ENCODE assay signal across 17 cellular contexts in the genomic region with DNA sequence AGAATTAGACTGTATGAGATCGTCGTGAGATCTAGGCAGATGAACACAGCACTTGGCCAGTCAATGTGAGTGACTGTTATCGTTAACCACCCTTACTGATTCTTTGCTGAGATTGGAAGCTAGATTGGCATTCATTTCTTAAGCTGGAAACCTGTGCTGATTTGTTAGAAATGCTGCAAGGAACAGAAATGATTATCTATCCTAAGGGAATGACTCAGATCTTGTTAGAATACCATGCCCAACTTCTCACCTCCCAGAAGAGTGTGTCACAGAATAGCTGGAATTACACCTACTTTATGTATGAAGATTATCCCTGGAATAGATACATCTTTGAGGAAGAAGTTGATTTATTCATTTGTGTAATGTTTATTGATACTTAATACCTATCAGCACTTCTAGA.
"Had no signal": no experiment of that assay in that cellular context is flagged by ENCODE, and none has a peak within 500 bp of the region (broad histone marks: within the 10 kb centered on the region; RNA-seq: fewer than 3 reads in every experiment).

No MANE protein-coding gene starts in this region.

- H3K9me3 ChIP-seq: left lung, pancreas, sigmoid colon, thoracic aorta, upper lobe of right lung had no signal

- H3K4me1 ChIP-seq: left lung, upper lobe of right lung had no signal

- H3K36me3 ChIP-seq: brain microvascular endothelial cell, left lung, neural progenitor cell, pancreas, sigmoid colon, thoracic aorta, upper lobe of right lung had no signal

- H3K4me2 ChIP-seq: neural progenitor cell had no signal

- H3K27ac ChIP-seq: brain microvascular endothelial cell, coronary artery, left lung, neural progenitor cell, pancreas, sigmoid colon, thoracic aorta, upper lobe of right lung had no signal

- H3K4me3 ChIP-seq: coronary artery, left lung, neural progenitor cell, pancreas, sigmoid colon, thoracic aorta, upper lobe of right lung had no signal

- ATAC-seq: activated CD8-positive, alpha-beta T cell treated with anti-CD3 and anti-CD28 coated beads, Interleukin-2, amount 10 ng/mL, durations not matched to agents 7 days and 5 days; left lung; pancreas; stimulated activated naive B cell treated with anti-CD40 and anti-IgM and Interleukin-4, amounts not matched to agents 10 μg/mL and 1 μg/mL and 100 μg/mL, for 72 hours; T-cell; upper lobe of right lung had no signal

- DNase-seq: activated CD4-positive, alpha-beta T cell treated with anti-CD3 and anti-CD28 coated beads, Interleukin-2, amount 10 ng/mL, durations not matched to agents 7 days and 5 days; activated CD8-positive, alpha-beta T cell treated with anti-CD3 and anti-CD28 coated beads, Interleukin-2, amount 10 ng/mL, durations not matched to agents 7 days and 5 days; activated naive CD4-positive, alpha-beta T cell treated with Interleukin-2 at 50 U/mL for 16 hours; activated naive CD8-positive, alpha-beta T cell treated with anti-CD3 and anti-CD28 coated beads, Interleukin-2, amount 10 ng/mL, durations not matched to agents 7 days and 5 days; activated T-cell treated with anti-CD3 and anti-CD28 coated beads, Interleukin-2, amount 50 U/mL, for 24 hours; brain microvascular endothelial cell; kidney; left lung; mammary epithelial cell; pancreas; sigmoid colon; stimulated activated naive B cell treated with anti-CD40 and anti-IgM and Interleukin-4, amounts not matched to agents 10 μg/mL and 1 μg/mL and 100 μg/mL, for 72 hours; T-cell; upper lobe of right lung had no signal

- H2AFZ ChIP-seq: neural progenitor cell had no signal
